ENCODE assay signal across 9 cellular contexts in the genomic region with DNA sequence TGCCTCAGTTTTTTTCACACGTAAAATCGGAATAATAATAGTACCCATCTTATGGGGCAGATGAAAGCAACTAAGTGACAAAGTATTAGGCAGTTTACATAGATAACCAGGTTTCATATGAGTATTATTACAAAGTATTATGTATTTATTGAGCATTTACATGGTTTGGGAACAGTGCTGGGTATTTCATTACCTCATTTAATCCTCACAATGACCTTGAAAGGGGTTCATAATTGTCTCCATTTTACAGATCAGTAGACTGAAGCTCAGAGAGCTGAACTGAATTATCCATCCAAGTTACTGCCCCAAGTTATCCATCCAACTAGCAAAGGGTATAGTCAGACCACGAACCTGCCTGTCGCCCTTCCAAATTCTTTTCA. TPM values are rescaled to one million over a fixed set of nuclear protein-coding genes. Genes with fewer than 3 reads are reported as not detected.
A peak's percentile ranks its signal among the peaks of the same experiment; 100 is the strongest.
DNase-seq lines count a peak whose midpoint lies in the region; ATAC-seq and TF ChIP-seq lines count a peak whose summit lies in the region.
"Had no signal": no experiment of that assay in that cellular context is flagged by ENCODE, and none has a peak within 500 bp of the region (broad histone marks: within the 10 kb centered on the region; RNA-seq: fewer than 3 reads in every experiment).

No MANE protein-coding gene starts in this region.

- no peaks in the 10 kb centered on the region for H3K4me1 ChIP-seq in GM23338 (ENCODE audit: insufficient read depth)
- H3K4me1 ChIP-seq in iPS-15b (ENCODE audit: control insufficient read depth, insufficient read depth, low read length): peaks cover 7% of the 10 kb centered on the region
- peaks cover 49 to 55% (median 51%) of the 10 kb centered on the region in 3 donors for H3K4me1 ChIP-seq in skeletal muscle tissue (ENCODE audit: control insufficient read depth in 3 of 3, insufficient read depth in 3 of 3, low read length in 3 of 3)

- H3K4me3 Mint-ChIP-seq in GM23338: peak overlapping the region; percentile 60; the same call in 1 of the 3 replicates
- H3K4me3 Mint-ChIP-seq in WTC11: peak overlapping the region; percentile 45

- peaks cover 97% of the 10 kb centered on the region for H3K27me3 ChIP-seq in GM23338 (ENCODE audit: insufficient read depth)
- peaks cover 97% of the 10 kb centered on the region for H3K27me3 ChIP-seq in iPS-15b (ENCODE audit: control insufficient read depth, insufficient read depth, low read length)
- no peaks in the 10 kb centered on the region for H3K27me3 ChIP-seq in skeletal muscle tissue (ENCODE audit: control insufficient read depth in 3 of 3, insufficient read depth in 3 of 3, low read length in 3 of 3)

- no peaks in the 10 kb centered on the region for H4K20me1 ChIP-seq in GM23338 (replicated peaks; ENCODE audit: insufficient read depth)

- peaks cover 47% of the 10 kb centered on the region for H3K27me3 Mint-ChIP-seq in GM23338 (ENCODE audit: insufficient read depth, low read depth, poor library complexity)
- H3K27me3 Mint-ChIP-seq in WTC11 (ENCODE audit: low read depth): no peaks in the 10 kb centered on the region

- H3K27ac Mint-ChIP-seq in GM23338: no peak overlapping the region
- H3K27ac Mint-ChIP-seq in WTC11: no peak overlapping the region
- H3K27ac Mint-ChIP-seq: activated T-helper 2 cell treated with anti-CD3 and anti-CD28 coated beads, Interferon-gamma antibody, Interleukin-2, Interleukin-4, amounts not matched to agents 10 μg/mL and 5 μg/mL and 100 μg/mL, durations not matched to agents 14 hours and 24 hours and 36 hours had no signal

- H3K27ac ChIP-seq in GM23338 (ENCODE audit: low read depth): no peak overlapping the region
- H3K27ac ChIP-seq in skeletal muscle tissue (ENCODE audit: low read depth, low read length): peak overlapping the region; percentile 34

- peak overlapping the region; percentile 75 for H3K4me2 ChIP-seq in GM23338

- H3F3A ChIP-seq in GM23338 (replicated peaks; ENCODE audit: low read depth): no peaks in the 10 kb centered on the region

- H3K36me3 Mint-ChIP-seq in GM23338 (ENCODE audit: low read depth) (no peaks in the 10 kb centered on the region), WTC11 (no peaks in the 10 kb centered on the region)

- peak overlapping the region; percentile 82 for H2AFZ ChIP-seq in GM23338

- no peaks in the 10 kb centered on the region for H3K9me2 ChIP-seq in GM23338 (ENCODE audit: insufficient read depth)

- ATAC-seq in GM23338 (no peak), WTC11 (no peak)

- H3K4me3 ChIP-seq in GM23338 (peak overlapping the region; percentile 50), iPS-15b (ENCODE audit: low read depth, low read length) (peak overlapping the region; percentile 20), skeletal muscle tissue (ENCODE audit: low read length in 3 of 3) (peak overlapping the region in 1 of 3 donors; percentile 25)

- DNase-seq in GM23338 (ENCODE audit: low spot score) (no peak), WTC11 (ENCODE audit: low spot score) (no peak), MV-4-11 (lab: John Stamatoyannopoulos, UW) (no peak), NCI-H1417 treated with DMSO at 0.1 percent for 48 hours (lab: John Stamatoyannopoulos, UW) (no peak), hepatic stellate cell (ENCODE audit: low spot score) (no peak)
- DNase-seq in activated CD4-positive, alpha-beta T cell treated with anti-CD3 and anti-CD28 coated beads, Interleukin-2, amount 50 U/mL, for 1 hour: no peak

- no peaks in the 10 kb centered on the region for H3K9me3 ChIP-seq in iPS-15b (ENCODE audit: control insufficient read depth, insufficient read depth, low read length)
- no peaks in the 10 kb centered on the region for H3K9me3 ChIP-seq in skeletal muscle tissue (ENCODE audit: control insufficient read depth in 3 of 3, low read length in 3 of 3)

- POLR2A ChIA-PET in WTC11 (lab: Charles Lee): no interaction called here

- CTCF ChIA-PET in WTC11 (lab: Charles Lee): interaction anchor here (0.5 to 3.0 kb wide), 48 partner anchors 8 to 431 kb away, joined by 3 to 48 read pairs (median 4); a partner anchor contains a TSS

- H3K9ac ChIP-seq in iPS-15b (ENCODE audit: low read depth, low read length) (no peak overlapping the region), skeletal muscle tissue (ENCODE audit: low read depth in 1 of 3, low read length in 3 of 3) (no peak overlapping the region)

- H3K79me2 ChIP-seq in GM23338 (replicated peaks; ENCODE audit: insufficient read depth): no peaks in the 10 kb centered on the region

- TF ChIP-seq CTCF in GM23338 (conservative IDR thresholded peaks at IDR 0.05; ENCODE audit: low read depth in 2 of 2) (no peak), WTC11 (IDR thresholded peaks at IDR 0.05) (no peak)

- H3K36me3 ChIP-seq in GM23338 (ENCODE audit: insufficient read depth) (no peaks in the 10 kb centered on the region), iPS-15b (ENCODE audit: control insufficient read depth, insufficient read depth, low read length) (no peaks in the 10 kb centered on the region), skeletal muscle tissue (ENCODE audit: control insufficient read depth in 3 of 3, insufficient read depth in 3 of 3, low read length in 3 of 3) (peaks cover 19 to 25% (median 20%) of the 10 kb centered on the region in 3 donors)

- peaks cover 2% of the 10 kb centered on the region for H3K4me1 Mint-ChIP-seq in GM23338
- peaks cover 9% of the 10 kb centered on the region; the same call in 1 of the 2 replicates for H3K4me1 Mint-ChIP-seq in WTC11

- H3K9me3 Mint-ChIP-seq in GM23338 (no peaks in the 10 kb centered on the region; the same call in 2 of the 3 replicates), WTC11 (no peaks in the 10 kb centered on the region)
- H3K9me3 Mint-ChIP-seq: activated T-helper 2 cell treated with anti-CD3 and anti-CD28 coated beads, Interferon-gamma antibody, Interleukin-2, Interleukin-4, amounts not matched to agents 10 μg/mL and 5 μg/mL and 100 μg/mL, durations not matched to agents 14 hours and 24 hours and 36 hours had no signal

TF ChIP-seq in GM23338, 12 proteins besides CTCF, POLR2A, EP300 and RAD21 (continues in another document):
- TF ChIP-seq CREB1 (CRISPR knock-in tag; IDR thresholded peaks at IDR 0.05; ENCODE audit: low read depth): no peak
- no peak for TF ChIP-seq ZNF114 (CRISPR knock-in tag; IDR thresholded peaks at IDR 0.05)

TF ChIP-seq in WTC11, 78 proteins besides CTCF, POLR2A, EP300 and RAD21 (continues in another document):
- TF ChIP-seq, protein P1, sequence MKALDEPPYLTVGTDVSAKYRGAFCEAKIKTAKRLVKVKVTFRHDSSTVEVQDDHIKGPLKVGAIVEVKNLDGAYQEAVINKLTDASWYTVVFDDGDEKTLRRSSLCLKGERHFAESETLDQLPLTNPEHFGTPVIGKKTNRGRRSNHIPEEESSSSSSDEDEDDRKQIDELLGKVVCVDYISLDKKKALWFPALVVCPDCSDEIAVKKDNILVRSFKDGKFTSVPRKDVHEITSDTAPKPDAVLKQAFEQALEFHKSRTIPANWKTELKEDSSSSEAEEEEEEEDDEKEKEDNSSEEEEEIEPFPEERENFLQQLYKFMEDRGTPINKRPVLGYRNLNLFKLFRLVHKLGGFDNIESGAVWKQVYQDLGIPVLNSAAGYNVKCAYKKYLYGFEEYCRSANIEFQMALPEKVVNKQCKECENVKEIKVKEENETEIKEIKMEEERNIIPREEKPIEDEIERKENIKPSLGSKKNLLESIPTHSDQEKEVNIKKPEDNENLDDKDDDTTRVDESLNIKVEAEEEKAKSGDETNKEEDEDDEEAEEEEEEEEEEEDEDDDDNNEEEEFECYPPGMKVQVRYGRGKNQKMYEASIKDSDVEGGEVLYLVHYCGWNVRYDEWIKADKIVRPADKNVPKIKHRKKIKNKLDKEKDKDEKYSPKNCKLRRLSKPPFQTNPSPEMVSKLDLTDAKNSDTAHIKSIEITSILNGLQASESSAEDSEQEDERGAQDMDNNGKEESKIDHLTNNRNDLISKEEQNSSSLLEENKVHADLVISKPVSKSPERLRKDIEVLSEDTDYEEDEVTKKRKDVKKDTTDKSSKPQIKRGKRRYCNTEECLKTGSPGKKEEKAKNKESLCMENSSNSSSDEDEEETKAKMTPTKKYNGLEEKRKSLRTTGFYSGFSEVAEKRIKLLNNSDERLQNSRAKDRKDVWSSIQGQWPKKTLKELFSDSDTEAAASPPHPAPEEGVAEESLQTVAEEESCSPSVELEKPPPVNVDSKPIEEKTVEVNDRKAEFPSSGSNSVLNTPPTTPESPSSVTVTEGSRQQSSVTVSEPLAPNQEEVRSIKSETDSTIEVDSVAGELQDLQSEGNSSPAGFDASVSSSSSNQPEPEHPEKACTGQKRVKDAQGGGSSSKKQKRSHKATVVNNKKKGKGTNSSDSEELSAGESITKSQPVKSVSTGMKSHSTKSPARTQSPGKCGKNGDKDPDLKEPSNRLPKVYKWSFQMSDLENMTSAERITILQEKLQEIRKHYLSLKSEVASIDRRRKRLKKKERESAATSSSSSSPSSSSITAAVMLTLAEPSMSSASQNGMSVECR (CRISPR knock-in tag; IDR thresholded peaks at IDR 0.05; ENCODE audit: borderline replicate concordance): no peak
- TF ChIP-seq FOXK1 (CRISPR knock-in tag; IDR thresholded peaks at IDR 0.05) (no peak), GRHL2 (CRISPR knock-in tag; IDR thresholded peaks at IDR 0.05; ENCODE audit: insufficient replicate concordance, severe bottlenecking) (no peak), ZNF219 (CRISPR knock-in tag; IDR thresholded peaks at IDR 0.05; ENCODE audit: borderline replicate concordance) (no peak)
- TF ChIP-seq, protein P2, sequence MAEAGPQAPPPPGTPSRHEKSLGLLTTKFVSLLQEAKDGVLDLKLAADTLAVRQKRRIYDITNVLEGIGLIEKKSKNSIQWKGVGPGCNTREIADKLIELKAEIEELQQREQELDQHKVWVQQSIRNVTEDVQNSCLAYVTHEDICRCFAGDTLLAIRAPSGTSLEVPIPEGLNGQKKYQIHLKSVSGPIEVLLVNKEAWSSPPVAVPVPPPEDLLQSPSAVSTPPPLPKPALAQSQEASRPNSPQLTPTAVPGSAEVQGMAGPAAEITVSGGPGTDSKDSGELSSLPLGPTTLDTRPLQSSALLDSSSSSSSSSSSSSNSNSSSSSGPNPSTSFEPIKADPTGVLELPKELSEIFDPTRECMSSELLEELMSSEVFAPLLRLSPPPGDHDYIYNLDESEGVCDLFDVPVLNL (CRISPR knock-in tag; IDR thresholded peaks at IDR 0.05; ENCODE audit: borderline replicate concordance, low read depth): no peak

RNA-seq across cellular contexts. Expression of a gene that starts 21.2 kb away (rescaled TPM):
- not detected in 2 replicates for total RNA-seq in GM23338 (2014; rRNA removed; shearing (Covaris generic))
- 0.19 TPM in 1 of 2 replicates, not detected in the other for polyA plus RNA-seq in GM23338 (2016; fragmentation: Nextera tagmentation; extraction: Ambion mirVana)
- total RNA-seq in WTC11 (2021): 0.37 to 0.89 TPM (median 0.73 TPM) in 3 replicates
- 314 TPM for total RNA-seq in skeletal muscle tissue

RNA-seq across cellular contexts. Expression of a gene that starts 33.7 kb away (rescaled TPM):
- total RNA-seq in GM23338 (2014; rRNA removed; shearing (Covaris generic)): 1.0 and 2.2 TPM in 2 replicates
- 0.23 and 0.33 TPM in 2 replicates for polyA plus RNA-seq in GM23338 (2016; fragmentation: Nextera tagmentation; extraction: Ambion mirVana)
- 1.3 to 1.7 TPM (median 1.6 TPM) in 3 replicates for total RNA-seq in WTC11 (2021)
- 67.3 TPM for total RNA-seq in skeletal muscle tissue

RNA-seq across cellular contexts. Expression of a gene that starts 59.3 kb away (rescaled TPM):
- 147 and 169 TPM in 2 replicates for total RNA-seq in GM23338 (2014; rRNA removed; shearing (Covaris generic))
- 183 and 200 TPM in 2 replicates for polyA plus RNA-seq in GM23338 (2016; fragmentation: Nextera tagmentation; extraction: Ambion mirVana)
- total RNA-seq in WTC11 (2021) (157 to 178 TPM (median 170 TPM) in 3 replicates), skeletal muscle tissue (83.5 TPM)

Comparison
In these comparisons a context has a peak if more than half of its experiments do, and no peak if none do; other contexts are left out.
1. RNA of a gene that starts 21.2 kb away (total RNA-seq): 314 TPM in skeletal muscle tissue (single experiment); 0.37 to 0.89 TPM in WTC11 and not detected in GM23338; every median in the first group is over 100 times any median in the second.
2. RNA of a gene that starts 33.7 kb away (total RNA-seq): 67.3 TPM in skeletal muscle tissue (single experiment); 1.3 to 1.7 TPM in WTC11 and 1.0 to 2.2 TPM in GM23338; every median in the first group is over 10 times any median in the second.